ENCODE assay signal across 18 cellular contexts in the genomic region with DNA sequence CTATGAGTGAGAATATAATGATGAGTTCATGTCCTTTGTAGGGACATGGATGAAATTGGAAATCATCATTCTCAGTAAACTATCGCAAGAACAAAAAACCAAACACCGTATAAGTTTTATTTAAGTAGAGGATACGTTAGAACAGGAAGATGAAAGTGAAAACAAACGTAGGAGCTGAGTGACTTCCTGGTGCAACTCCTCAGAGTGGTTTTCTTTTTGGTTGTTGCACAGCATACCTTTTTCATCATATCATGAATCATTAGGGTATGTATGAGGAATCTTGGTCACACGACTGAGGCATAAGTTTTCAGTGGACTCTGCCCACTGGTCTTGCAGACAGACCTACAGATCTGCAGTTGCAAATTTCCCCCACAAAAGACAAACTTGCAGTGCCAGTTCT.
"Had no signal": no experiment of that assay in that cellular context is flagged by ENCODE, and none has a peak within 500 bp of the region (broad histone marks: within the 10 kb centered on the region; RNA-seq: fewer than 3 reads in every experiment).

No MANE protein-coding gene starts in this region.

- H3K27ac Mint-ChIP-seq: naive thymus-derived CD8-positive, alpha-beta T cell had no signal

- H3K27me3 Mint-ChIP-seq: naive thymus-derived CD8-positive, alpha-beta T cell had no signal

- H3K36me3 Mint-ChIP-seq: naive thymus-derived CD8-positive, alpha-beta T cell had no signal

- H3K4me1 ChIP-seq: breast epithelium, gastrocnemius medialis, lower lobe of right lung, prostate gland, right atrium auricular region, tibial artery had no signal

- H3K27me3 ChIP-seq: breast epithelium, gastrocnemius medialis, right atrium auricular region, tibial artery had no signal

- ATAC-seq: gastrocnemius medialis; lower lobe of right lung; naive thymus-derived CD8-positive, alpha-beta T cell; stimulated activated naive CD8-positive, alpha-beta T cell treated with anti-CD3 and anti-CD28 coated beads, Interleukin-15, Interleukin-2, amounts not matched to agents 100 U/mL and 50 U/mL, for 24 hours had no signal

- H3K4me3 Mint-ChIP-seq: naive thymus-derived CD8-positive, alpha-beta T cell had no signal

- H3K4me3 ChIP-seq: breast epithelium, coronary artery, gastrocnemius medialis, lower lobe of right lung, prostate gland, right atrium auricular region, tibial artery had no signal

- H3K4me1 Mint-ChIP-seq: naive thymus-derived CD8-positive, alpha-beta T cell had no signal

- DNase-seq: activated CD4-positive, alpha-beta T cell treated with anti-CD3 and anti-CD28 coated beads, Interleukin-2, amount 50 U/mL, for 4 hours; activated naive CD4-positive, alpha-beta T cell; erythroblast; gastrocnemius medialis; head of caudate nucleus; lower lobe of right lung; naive thymus-derived CD8-positive, alpha-beta T cell; stimulated activated CD4-positive, alpha-beta T cell treated with anti-CD3 and anti-CD28 coated beads, Interleukin-12 subunit alpha, Interleukin-12 subunit beta, amount 100 ng/mL, for 4 hours; stimulated activated CD4-positive, alpha-beta T cell treated with anti-CD3 and anti-CD28 coated beads, Interleukin-1b, Interleukin-23, amount 100 ng/mL, for 48 hours; stimulated activated CD8-positive, alpha-beta memory T cell treated with anti-CD3 and anti-CD28 coated beads, Interleukin-4, amount 100 ng/mL, for 48 hours; stimulated activated naive CD8-positive, alpha-beta T cell treated with anti-CD3 and anti-CD28 coated beads, Interleukin-15, Interleukin-2, amounts not matched to agents 100 U/mL and 50 U/mL, for 24 hours; substantia nigra; tibial artery; WERI-Rb-1 had no signal

- H3K27ac ChIP-seq: breast epithelium, coronary artery, gastrocnemius medialis, lower lobe of right lung, prostate gland, right atrium auricular region, tibial artery, WERI-Rb-1 had no signal
